In the genomic region with DNA sequence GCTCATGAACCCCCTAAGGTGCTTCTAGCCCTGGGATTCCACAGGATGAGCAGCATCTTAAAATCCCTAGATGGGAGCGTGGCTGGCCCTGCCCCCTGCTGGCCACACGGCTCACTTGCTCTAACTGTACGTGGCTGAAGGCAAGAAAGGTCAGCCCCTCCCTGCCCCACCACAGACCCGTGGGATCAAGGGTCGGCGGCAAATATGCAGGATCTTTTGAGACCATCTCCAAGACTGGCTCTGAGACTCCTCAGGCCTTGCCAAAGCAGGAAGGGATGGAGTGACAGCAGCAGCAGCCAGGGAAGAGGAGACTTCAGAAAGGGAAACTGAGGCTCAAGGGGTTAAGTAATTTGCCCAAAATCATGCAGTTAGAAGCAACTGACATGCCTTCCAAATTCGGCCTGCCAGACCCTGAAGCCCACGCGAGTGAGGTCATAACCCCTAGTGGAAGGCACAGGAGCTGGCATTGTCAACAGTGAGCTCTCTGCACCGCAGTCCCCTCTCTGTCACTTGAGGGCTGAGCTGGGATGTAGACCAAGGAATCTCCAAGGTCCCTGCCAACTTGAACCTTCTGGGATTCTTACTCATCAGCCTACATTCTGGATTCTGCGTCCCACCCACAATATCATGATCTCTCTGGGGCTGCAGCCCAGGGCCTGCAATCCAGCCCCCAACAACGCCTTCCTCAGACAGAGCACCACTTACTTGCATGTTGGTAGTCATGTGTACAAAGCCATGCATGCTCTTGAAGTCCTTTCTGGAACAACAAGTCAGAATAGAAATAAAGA, we compare ENCODE assay signal across 1 cellular context.
A peak's percentile ranks its signal among the peaks of the same experiment; 100 is the strongest.
TF ChIP-seq lines count a peak whose summit lies in the region.

No MANE protein-coding gene starts in this region.

TF ChIP-seq in HepG2, 621 proteins besides CTCF, POLR2A, EP300 and RAD21 (continued from another document):
- no peak for TF ChIP-seq LCORL (IDR thresholded peaks at IDR 0.05)
- TF ChIP-seq LCORL (CRISPR knock-in tag; IDR thresholded peaks at IDR 0.05): 0 out of 2 replicates have a peak, but pooled peaks have one; percentile 40
- TF ChIP-seq, protein P1, sequence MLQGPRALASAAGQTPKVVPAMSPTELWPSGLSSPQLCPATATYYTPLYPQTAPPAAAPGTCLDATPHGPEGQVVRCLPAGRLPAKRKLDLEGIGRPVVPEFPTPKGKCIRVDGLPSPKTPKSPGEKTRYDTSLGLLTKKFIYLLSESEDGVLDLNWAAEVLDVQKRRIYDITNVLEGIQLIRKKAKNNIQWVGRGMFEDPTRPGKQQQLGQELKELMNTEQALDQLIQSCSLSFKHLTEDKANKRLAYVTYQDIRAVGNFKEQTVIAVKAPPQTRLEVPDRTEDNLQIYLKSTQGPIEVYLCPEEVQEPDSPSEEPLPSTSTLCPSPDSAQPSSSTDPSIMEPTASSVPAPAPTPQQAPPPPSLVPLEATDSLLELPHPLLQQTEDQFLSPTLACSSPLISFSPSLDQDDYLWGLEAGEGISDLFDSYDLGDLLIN (CRISPR knock-in tag; IDR thresholded peaks at IDR 0.05; ENCODE audit: borderline replicate concordance): no peak
- no peak for TF ChIP-seq TBX2 (CRISPR knock-in tag; IDR thresholded peaks at IDR 0.05; ENCODE audit: borderline replicate concordance)
- no peak for TF ChIP-seq ZNF337 (CRISPR knock-in tag; IDR thresholded peaks at IDR 0.05; ENCODE audit: borderline replicate concordance, low read depth)
- TF ChIP-seq HNRNPLL (IDR thresholded peaks at IDR 0.05; ENCODE audit: low read depth, low read length, poor library complexity, severe bottlenecking): no peak
- no peak for TF ChIP-seq SMAD3 (CRISPR knock-in tag; IDR thresholded peaks at IDR 0.05)
- no peak for TF ChIP-seq SOX5 (CRISPR knock-in tag; IDR thresholded peaks at IDR 0.05; ENCODE audit: borderline replicate concordance)
- TF ChIP-seq ETV5 (CRISPR knock-in tag; IDR thresholded peaks at IDR 0.05; ENCODE audit: borderline replicate concordance): no peak
- TF ChIP-seq ZNF761 (CRISPR knock-in tag; conservative IDR thresholded peaks at IDR 0.05): no peak
- TF ChIP-seq, protein P2, sequence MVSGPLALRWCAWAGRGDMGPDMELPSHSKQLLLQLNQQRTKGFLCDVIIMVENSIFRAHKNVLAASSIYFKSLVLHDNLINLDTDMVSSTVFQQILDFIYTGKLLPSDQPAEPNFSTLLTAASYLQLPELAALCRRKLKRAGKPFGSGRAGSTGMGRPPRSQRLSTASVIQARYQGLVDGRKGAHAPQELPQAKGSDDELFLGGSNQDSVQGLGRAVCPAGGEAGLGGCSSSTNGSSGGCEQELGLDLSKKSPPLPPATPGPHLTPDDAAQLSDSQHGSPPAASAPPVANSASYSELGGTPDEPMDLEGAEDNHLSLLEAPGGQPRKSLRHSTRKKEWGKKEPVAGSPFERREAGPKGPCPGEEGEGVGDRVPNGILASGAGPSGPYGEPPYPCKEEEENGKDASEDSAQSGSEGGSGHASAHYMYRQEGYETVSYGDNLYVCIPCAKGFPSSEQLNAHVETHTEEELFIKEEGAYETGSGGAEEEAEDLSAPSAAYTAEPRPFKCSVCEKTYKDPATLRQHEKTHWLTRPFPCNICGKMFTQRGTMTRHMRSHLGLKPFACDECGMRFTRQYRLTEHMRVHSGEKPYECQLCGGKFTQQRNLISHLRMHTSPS (CRISPR knock-in tag; IDR thresholded peaks at IDR 0.05; ENCODE audit: low read depth): no peak
- TF ChIP-seq ZNF768 (CRISPR knock-in tag; IDR thresholded peaks at IDR 0.05): no peak
- no peak for TF ChIP-seq ZNF572 (CRISPR knock-in tag; IDR thresholded peaks at IDR 0.05)
- TF ChIP-seq, protein P3, sequence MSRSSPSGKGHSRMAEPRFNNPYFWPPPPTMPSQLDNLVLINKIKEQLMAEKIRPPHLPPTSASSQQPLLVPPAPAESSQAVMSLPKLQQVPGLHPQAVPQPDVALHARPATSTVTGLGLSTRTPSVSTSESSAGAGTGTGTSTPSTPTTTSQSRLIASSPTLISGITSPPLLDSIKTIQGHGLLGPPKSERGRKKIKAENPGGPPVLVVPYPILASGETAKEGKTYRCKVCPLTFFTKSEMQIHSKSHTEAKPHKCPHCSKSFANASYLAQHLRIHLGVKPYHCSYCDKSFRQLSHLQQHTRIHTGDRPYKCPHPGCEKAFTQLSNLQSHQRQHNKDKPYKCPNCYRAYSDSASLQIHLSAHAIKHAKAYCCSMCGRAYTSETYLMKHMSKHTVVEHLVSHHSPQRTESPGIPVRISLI (CRISPR knock-in tag; IDR thresholded peaks at IDR 0.05; ENCODE audit: borderline replicate concordance): no peak
- TF ChIP-seq SYNCRIP (IDR thresholded peaks at IDR 0.05; ENCODE audit: insufficient read depth, low read depth, low read length): no peak
- TF ChIP-seq, protein P4, sequence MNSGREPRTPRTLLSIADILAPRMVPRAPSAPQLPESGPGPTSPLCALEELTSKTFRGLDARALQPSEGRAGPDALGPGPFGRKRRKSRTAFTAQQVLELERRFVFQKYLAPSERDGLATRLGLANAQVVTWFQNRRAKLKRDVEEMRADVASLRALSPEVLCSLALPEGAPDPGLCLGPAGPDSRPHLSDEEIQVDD (CRISPR knock-in tag; IDR thresholded peaks at IDR 0.05; ENCODE audit: borderline replicate concordance): no peak
- no peak for TF ChIP-seq REXO4 (CRISPR knock-in tag; IDR thresholded peaks at IDR 0.05; ENCODE audit: borderline replicate concordance)
- no peak for TF ChIP-seq NR3C1 (CRISPR knock-in tag; IDR thresholded peaks at IDR 0.05)
- TF ChIP-seq EEA1 (CRISPR knock-in tag; IDR thresholded peaks at IDR 0.05; ENCODE audit: borderline replicate concordance): no peak
- no peak for TF ChIP-seq ZNF615 (CRISPR knock-in tag; IDR thresholded peaks at IDR 0.05; ENCODE audit: borderline replicate concordance)
